Comparison of ENCODE assay signal across 1 cellular context in the genomic region with DNA sequence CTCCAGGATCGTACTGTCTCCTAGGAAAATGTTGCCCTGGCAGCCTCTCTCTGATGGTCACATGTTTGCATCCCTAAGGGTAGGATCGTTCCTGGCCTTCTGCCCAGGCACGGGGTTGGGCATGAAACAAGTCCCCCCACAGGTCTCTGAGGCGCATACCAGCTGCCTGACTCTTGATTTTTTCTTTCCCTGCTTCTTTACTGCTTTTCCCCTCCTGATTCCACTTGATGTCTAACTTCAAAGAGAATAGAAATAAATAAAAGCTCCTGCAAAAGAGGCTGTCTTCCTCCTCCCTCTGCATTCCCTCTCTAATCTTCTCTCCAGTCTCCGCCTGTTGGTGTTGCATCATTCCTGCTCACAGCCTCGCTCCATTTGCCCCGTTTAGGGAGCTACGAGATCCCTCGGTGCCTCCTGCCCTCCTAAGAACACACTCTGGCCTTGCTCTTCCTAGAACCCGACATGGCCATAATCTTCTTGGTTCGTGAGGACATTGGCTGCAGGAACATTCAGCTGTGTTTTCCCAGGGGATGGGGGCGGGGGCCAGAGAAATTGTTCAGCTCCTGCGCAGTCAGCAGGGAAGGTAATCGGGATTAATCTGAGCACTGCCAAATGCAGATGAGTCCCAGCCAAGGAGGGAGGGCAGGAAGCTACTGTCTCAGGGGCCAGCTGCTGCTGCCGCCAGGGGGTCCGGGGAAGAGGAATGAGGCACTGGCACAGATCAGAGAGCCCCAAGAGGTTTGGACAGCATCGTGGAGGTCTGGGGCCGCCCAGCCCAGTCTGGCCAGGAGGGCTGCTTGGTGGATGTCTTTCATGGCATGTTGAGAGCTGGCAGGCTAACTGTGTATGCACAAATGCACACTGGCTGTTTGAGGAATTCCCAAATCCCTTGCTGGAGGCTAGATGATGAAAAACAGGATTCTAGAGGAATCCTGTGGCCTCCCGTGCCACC.
TF ChIP-seq lines count a peak whose summit lies in the region.

No MANE protein-coding gene starts in this region.

TF ChIP-seq in WTC11, 78 proteins besides CTCF, POLR2A, EP300 and RAD21 (continued from another document):
- TF ChIP-seq ZNF423 (CRISPR knock-in tag; IDR thresholded peaks at IDR 0.05) (peak; percentile 25; the same call in 1 of the 2 replicates), ZNF317 (CRISPR knock-in tag; IDR thresholded peaks at IDR 0.05; ENCODE audit: borderline replicate concordance, low read depth) (no peak), ZNF416 (CRISPR knock-in tag; IDR thresholded peaks at IDR 0.05) (0 out of 2 replicates have a peak, but pooled peaks have one; percentile 17), RELA (CRISPR knock-in tag; IDR thresholded peaks at IDR 0.05; ENCODE audit: borderline replicate concordance) (no peak), IRF2 (CRISPR knock-in tag; IDR thresholded peaks at IDR 0.05; ENCODE audit: borderline replicate concordance, low read depth) (no peak), ZNF263 (CRISPR knock-in tag; IDR thresholded peaks at IDR 0.05; ENCODE audit: low read depth) (no peak), ZNF121 (CRISPR knock-in tag; IDR thresholded peaks at IDR 0.05) (0 out of 2 replicates have a peak, but pooled peaks have one; percentile 18), NR1H2 (CRISPR knock-in tag; IDR thresholded peaks at IDR 0.05) (no peak), TEAD1 (CRISPR knock-in tag; IDR thresholded peaks at IDR 0.05) (peak; percentile 73), ETV6 (CRISPR knock-in tag; IDR thresholded peaks at IDR 0.05) (peak; percentile 28; the same call in 1 of the 2 replicates), GABPB1 (CRISPR knock-in tag; IDR thresholded peaks at IDR 0.05) (peak; percentile 94)
- TF ChIP-seq, protein P1, sequence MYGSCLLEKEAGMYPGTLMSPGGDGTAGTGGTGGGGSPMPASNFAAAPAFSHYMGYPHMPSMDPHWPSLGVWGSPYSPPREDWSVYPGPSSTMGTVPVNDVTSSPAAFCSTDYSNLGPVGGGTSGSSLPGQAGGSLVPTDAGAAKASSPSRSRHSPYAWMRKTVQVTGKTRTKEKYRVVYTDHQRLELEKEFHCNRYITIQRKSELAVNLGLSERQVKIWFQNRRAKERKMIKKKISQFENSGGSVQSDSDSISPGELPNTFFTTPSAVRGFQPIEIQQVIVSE (CRISPR knock-in tag; IDR thresholded peaks at IDR 0.05; ENCODE audit: borderline replicate concordance), result no peak
- TF ChIP-seq, protein P2, sequence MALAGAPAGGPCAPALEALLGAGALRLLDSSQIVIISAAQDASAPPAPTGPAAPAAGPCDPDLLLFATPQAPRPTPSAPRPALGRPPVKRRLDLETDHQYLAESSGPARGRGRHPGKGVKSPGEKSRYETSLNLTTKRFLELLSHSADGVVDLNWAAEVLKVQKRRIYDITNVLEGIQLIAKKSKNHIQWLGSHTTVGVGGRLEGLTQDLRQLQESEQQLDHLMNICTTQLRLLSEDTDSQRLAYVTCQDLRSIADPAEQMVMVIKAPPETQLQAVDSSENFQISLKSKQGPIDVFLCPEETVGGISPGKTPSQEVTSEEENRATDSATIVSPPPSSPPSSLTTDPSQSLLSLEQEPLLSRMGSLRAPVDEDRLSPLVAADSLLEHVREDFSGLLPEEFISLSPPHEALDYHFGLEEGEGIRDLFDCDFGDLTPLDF (CRISPR knock-in tag; IDR thresholded peaks at IDR 0.05), result no peak
- TF ChIP-seq, protein P3, sequence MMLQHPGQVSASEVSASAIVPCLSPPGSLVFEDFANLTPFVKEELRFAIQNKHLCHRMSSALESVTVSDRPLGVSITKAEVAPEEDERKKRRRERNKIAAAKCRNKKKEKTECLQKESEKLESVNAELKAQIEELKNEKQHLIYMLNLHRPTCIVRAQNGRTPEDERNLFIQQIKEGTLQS (CRISPR knock-in tag; conservative IDR thresholded peaks at IDR 0.05), result peak; percentile 93
- TF ChIP-seq, protein P4, sequence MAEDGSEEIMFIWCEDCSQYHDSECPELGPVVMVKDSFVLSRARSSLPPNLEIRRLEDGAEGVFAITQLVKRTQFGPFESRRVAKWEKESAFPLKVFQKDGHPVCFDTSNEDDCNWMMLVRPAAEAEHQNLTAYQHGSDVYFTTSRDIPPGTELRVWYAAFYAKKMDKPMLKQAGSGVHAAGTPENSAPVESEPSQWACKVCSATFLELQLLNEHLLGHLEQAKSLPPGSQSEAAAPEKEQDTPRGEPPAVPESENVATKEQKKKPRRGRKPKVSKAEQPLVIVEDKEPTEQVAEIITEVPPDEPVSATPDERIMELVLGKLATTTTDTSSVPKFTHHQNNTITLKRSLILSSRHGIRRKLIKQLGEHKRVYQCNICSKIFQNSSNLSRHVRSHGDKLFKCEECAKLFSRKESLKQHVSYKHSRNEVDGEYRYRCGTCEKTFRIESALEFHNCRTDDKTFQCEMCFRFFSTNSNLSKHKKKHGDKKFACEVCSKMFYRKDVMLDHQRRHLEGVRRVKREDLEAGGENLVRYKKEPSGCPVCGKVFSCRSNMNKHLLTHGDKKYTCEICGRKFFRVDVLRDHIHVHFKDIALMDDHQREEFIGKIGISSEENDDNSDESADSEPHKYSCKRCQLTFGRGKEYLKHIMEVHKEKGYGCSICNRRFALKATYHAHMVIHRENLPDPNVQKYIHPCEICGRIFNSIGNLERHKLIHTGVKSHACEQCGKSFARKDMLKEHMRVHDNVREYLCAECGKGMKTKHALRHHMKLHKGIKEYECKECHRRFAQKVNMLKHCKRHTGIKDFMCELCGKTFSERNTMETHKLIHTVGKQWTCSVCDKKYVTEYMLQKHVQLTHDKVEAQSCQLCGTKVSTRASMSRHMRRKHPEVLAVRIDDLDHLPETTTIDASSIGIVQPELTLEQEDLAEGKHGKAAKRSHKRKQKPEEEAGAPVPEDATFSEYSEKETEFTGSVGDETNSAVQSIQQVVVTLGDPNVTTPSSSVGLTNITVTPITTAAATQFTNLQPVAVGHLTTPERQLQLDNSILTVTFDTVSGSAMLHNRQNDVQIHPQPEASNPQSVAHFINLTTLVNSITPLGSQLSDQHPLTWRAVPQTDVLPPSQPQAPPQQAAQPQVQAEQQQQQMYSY (CRISPR knock-in tag; IDR thresholded peaks at IDR 0.05), result no peak
